In genomic region chr19:35757231-35757748, GRCh38 we compare ENCODE assay signal across 8 cellular contexts. TPM values are rescaled to one million over a fixed set of nuclear protein-coding genes. Genes with fewer than 3 reads are reported as not detected.
DNase-seq lines count a peak whose midpoint lies in the region; ATAC-seq and TF ChIP-seq lines count a peak whose summit lies in the region.

No MANE protein-coding gene starts in this region.

- no peaks in the 10 kb centered on the region for H3K9me3 Mint-ChIP-seq in activated T-helper 2 cell treated with anti-CD3 and anti-CD28 coated beads, Interferon-gamma antibody, Interleukin-2, Interleukin-4, amounts not matched to agents 10 μg/mL and 5 μg/mL and 100 μg/mL, durations not matched to agents 14 hours and 24 hours and 36 hours

- peak in 1 of 4 experiments; percentile 17 for TF ChIP-seq CTCF in gastroesophageal sphincter (IDR thresholded peaks at IDR 0.05)
- TF ChIP-seq CTCF in neutrophil (IDR thresholded peaks at IDR 0.05), result no peak

- intact Hi-C loops in activated T-helper 2 cell treated with anti-CD3 and anti-CD28 coated beads, Interferon-gamma antibody, Interleukin-2, Interleukin-4, amounts not matched to agents 10 μg/mL and 5 μg/mL and 100 μg/mL, durations not matched to agents 14 hours and 24 hours and 36 hours (cut with micrococcal nuclease), result loop anchor here (5.0 kb wide), 1 partner anchor 360 kb away; the partner anchor contains the start of gene TBCB

- TF ChIP-seq EP300 in gastroesophageal sphincter (IDR thresholded peaks at IDR 0.05), result no peak

- peak overlapping the region; percentile 83 for H3K4me3 Mint-ChIP-seq in activated T-helper 2 cell treated with anti-CD3 and anti-CD28 coated beads, Interferon-gamma antibody, Interleukin-2, Interleukin-4, amounts not matched to agents 10 μg/mL and 5 μg/mL and 100 μg/mL, durations not matched to agents 14 hours and 24 hours and 36 hours (ENCODE audit: low read depth)

- no CpG with 5 or more reads among the region's 19 CpGs for WGBS in gastroesophageal sphincter (ENCODE audit: low coverage in 1 of 2), 2 donors

- peak; percentile 72 for ATAC-seq in gastroesophageal sphincter
- no peak for ATAC-seq in GM21515 (IDR thresholded peaks at IDR 0.05; ENCODE audit: unreplicated experiment)

- H3K36me3 ChIP-seq in gastroesophageal sphincter, result peaks cover 0 to 51% of the 10 kb centered on the region in 2 donors
- peaks cover 49% of the 10 kb centered on the region for H3K36me3 ChIP-seq in neutrophil

- H3K27ac Mint-ChIP-seq in activated T-helper 2 cell treated with anti-CD3 and anti-CD28 coated beads, Interferon-gamma antibody, Interleukin-2, Interleukin-4, amounts not matched to agents 10 μg/mL and 5 μg/mL and 100 μg/mL, durations not matched to agents 14 hours and 24 hours and 36 hours, result peak overlapping the region; percentile 85

- peaks cover 21% of the 10 kb centered on the region for H3K4me1 Mint-ChIP-seq in activated T-helper 2 cell treated with anti-CD3 and anti-CD28 coated beads, Interferon-gamma antibody, Interleukin-2, Interleukin-4, amounts not matched to agents 10 μg/mL and 5 μg/mL and 100 μg/mL, durations not matched to agents 14 hours and 24 hours and 36 hours (ENCODE audit: low read depth)

- H3K27me3 ChIP-seq in gastroesophageal sphincter (no peaks in the 10 kb centered on the region), neutrophil (peaks cover 33% of the 10 kb centered on the region)

- H3K27ac ChIP-seq in gastroesophageal sphincter (peak overlapping the region; percentile 93 to 99 (median 96)), neutrophil (peak overlapping the region; percentile 85)

- TF ChIP-seq POLR2A in gastroesophageal sphincter (IDR thresholded peaks at IDR 0.05), result no peak

- peak overlapping the region; percentile 51 to 81 for H3K4me3 ChIP-seq in gastroesophageal sphincter
- H3K4me3 ChIP-seq in neutrophil (ENCODE audit: low read depth in 1 of 2, low read length in 1 of 2), result peak overlapping the region; percentile 78 to 87

- peak; percentile 78 for DNase-seq in NCI-H146 (lab: John Stamatoyannopoulos, UW)
- no peak for DNase-seq in NCI-H146 treated with DMSO at 0.1 percent for 48 hours (lab: John Stamatoyannopoulos, UW; ENCODE audit: unreplicated experiment)
- DNase-seq in HS-5 (ENCODE audit: low read depth), result peak; percentile 59
- DNase-seq in activated T-helper 2 cell treated with anti-CD3 and anti-CD28 coated beads, Interferon-gamma antibody, Interleukin-2, Interleukin-4, amounts not matched to agents 10 μg/mL and 5 μg/mL and 100 μg/mL, durations not matched to agents 14 hours and 24 hours and 36 hours (ENCODE audit: low spot score), result peak; percentile 29
- no peak for DNase-seq in GM19240 (ENCODE audit: insufficient read length, low spot score)

- H3K36me3 Mint-ChIP-seq in activated T-helper 2 cell treated with anti-CD3 and anti-CD28 coated beads, Interferon-gamma antibody, Interleukin-2, Interleukin-4, amounts not matched to agents 10 μg/mL and 5 μg/mL and 100 μg/mL, durations not matched to agents 14 hours and 24 hours and 36 hours (ENCODE audit: low read depth), result peaks cover 48% of the 10 kb centered on the region

- H3K9me3 ChIP-seq in gastroesophageal sphincter, result no peaks in the 10 kb centered on the region
- no peaks in the 10 kb centered on the region for H3K9me3 ChIP-seq in neutrophil

- H3K4me1 ChIP-seq in gastroesophageal sphincter (peaks cover 0 to 64% (median 31%) of the 10 kb centered on the region in 3 donors), neutrophil (ENCODE audit: control insufficient read depth in 1 of 2, insufficient read depth in 1 of 2, low read depth in 1 of 2, low read length in 1 of 2) (peaks cover 33 to 36% of the 10 kb centered on the region in 2 experiments)

- no peaks in the 10 kb centered on the region for H3K27me3 Mint-ChIP-seq in activated T-helper 2 cell treated with anti-CD3 and anti-CD28 coated beads, Interferon-gamma antibody, Interleukin-2, Interleukin-4, amounts not matched to agents 10 μg/mL and 5 μg/mL and 100 μg/mL, durations not matched to agents 14 hours and 24 hours and 36 hours (ENCODE audit: low read depth)

RNA-seq across cellular contexts. Expression of gene HSPB6, which starts 0.5 kb away (rescaled TPM):
- total RNA-seq in activated T-helper 2 cell treated with anti-CD3 and anti-CD28 coated beads, Interferon-gamma antibody, Interleukin-2, Interleukin-4, amounts not matched to agents 10 μg/mL and 5 μg/mL and 100 μg/mL, durations not matched to agents 14 hours and 24 hours and 36 hours, result 0.14 and 0.21 TPM in 2 replicates
- 100 to 1,000 TPM in 2 of 4 donors, 10 to 100 TPM in 2; 44.9 to 119 (median 96.6) TPM for total RNA-seq in gastroesophageal sphincter

RNA-seq across cellular contexts. Expression of gene PROSER3, which starts 0.7 kb away (rescaled TPM):
- 40.1 and 41.2 TPM in 2 replicates for total RNA-seq in activated T-helper 2 cell treated with anti-CD3 and anti-CD28 coated beads, Interferon-gamma antibody, Interleukin-2, Interleukin-4, amounts not matched to agents 10 μg/mL and 5 μg/mL and 100 μg/mL, durations not matched to agents 14 hours and 24 hours and 36 hours
- 10 to 100 TPM; 10.1 to 17.1 (median 13.4) TPM for total RNA-seq in gastroesophageal sphincter

RNA-seq across cellular contexts. Expression of gene LIN37, which starts 8.9 kb away (rescaled TPM):
- total RNA-seq in activated T-helper 2 cell treated with anti-CD3 and anti-CD28 coated beads, Interferon-gamma antibody, Interleukin-2, Interleukin-4, amounts not matched to agents 10 μg/mL and 5 μg/mL and 100 μg/mL, durations not matched to agents 14 hours and 24 hours and 36 hours, result 9.9 and 10.0 TPM in 2 replicates
- 10 to 100 TPM; 14.4 to 29.4 (median 18.7) TPM for total RNA-seq in gastroesophageal sphincter

RNA-seq across cellular contexts. Expression of gene PSENEN, which starts 11.8 kb away (rescaled TPM):
- total RNA-seq in activated T-helper 2 cell treated with anti-CD3 and anti-CD28 coated beads, Interferon-gamma antibody, Interleukin-2, Interleukin-4, amounts not matched to agents 10 μg/mL and 5 μg/mL and 100 μg/mL, durations not matched to agents 14 hours and 24 hours and 36 hours, result 45.1 and 46.9 TPM in 2 replicates
- 10 to 100 TPM; 20.4 to 35.7 (median 29.5) TPM for total RNA-seq in gastroesophageal sphincter

RNA-seq across cellular contexts. Expression of gene U2AF1L4, which starts 12.1 kb away (rescaled TPM):
- 27.4 and 30.8 TPM in 2 replicates for total RNA-seq in activated T-helper 2 cell treated with anti-CD3 and anti-CD28 coated beads, Interferon-gamma antibody, Interleukin-2, Interleukin-4, amounts not matched to agents 10 μg/mL and 5 μg/mL and 100 μg/mL, durations not matched to agents 14 hours and 24 hours and 36 hours
- total RNA-seq in gastroesophageal sphincter, result 10 to 100 TPM in 3 of 4 donors, 1 to 10 TPM in 1; 7.5 to 29.3 (median 23.7) TPM

Comparison
In these comparisons a context has a peak if more than half of its experiments do, and no peak if none do; other contexts are left out.
1. DNase-seq: peak in NCI-H146 (single experiment), HS-5 (single experiment) and activated T-helper 2 cell treated with anti-CD3 and anti-CD28 coated beads, Interferon-gamma antibody, Interleukin-2, Interleukin-4, amounts not matched to agents 10 μg/mL and 5 μg/mL and 100 μg/mL, durations not matched to agents 14 hours and 24 hours and 36 hours (single experiment); none in NCI-H146 treated with DMSO at 0.1 percent for 48 hours (single experiment) and GM19240 (single experiment).
2. RNA of gene HSPB6, which starts 0.5 kb away (total RNA-seq): 44.9 to 119 TPM in gastroesophageal sphincter; 0.14 to 0.21 TPM in activated T-helper 2 cell treated with anti-CD3 and anti-CD28 coated beads, Interferon-gamma antibody, Interleukin-2, Interleukin-4, amounts not matched to agents 10 μg/mL and 5 μg/mL and 100 μg/mL, durations not matched to agents 14 hours and 24 hours and 36 hours; every median in the first group is over 10 times any median in the second.